ENCODE assay signal across 28 cellular contexts in the genomic region with DNA sequence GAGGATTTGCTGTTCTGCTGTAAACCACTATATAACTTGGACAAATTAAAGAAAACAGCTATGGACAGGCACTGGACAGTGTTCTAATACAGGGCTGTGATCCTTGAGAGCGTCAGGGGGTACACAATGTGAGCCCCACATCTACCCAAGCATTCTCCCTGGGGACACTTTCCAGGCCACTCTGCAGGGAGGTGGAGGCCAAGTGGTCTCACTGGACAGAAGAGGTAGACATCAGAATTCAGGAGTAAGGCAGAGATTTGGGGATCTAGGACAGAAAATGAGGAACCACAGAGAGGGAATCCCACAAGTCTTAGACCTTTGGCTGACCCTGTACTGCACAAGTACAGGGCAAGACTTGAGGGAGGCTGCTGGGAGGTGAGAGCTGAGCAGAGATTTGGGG. TPM values are rescaled to one million over a fixed set of nuclear protein-coding genes. Genes with fewer than 3 reads are reported as not detected.
"Had no signal": no experiment of that assay in that cellular context is flagged by ENCODE, and none has a peak within 500 bp of the region (broad histone marks: within the 10 kb centered on the region; RNA-seq: fewer than 3 reads in every experiment).

No MANE protein-coding gene starts in this region.

- H3K4me3 ChIP-seq: neural progenitor cell, pancreas, prostate gland, right lobe of liver, sigmoid colon, suprapubic skin, testis, tibial artery, transverse colon, upper lobe of right lung, uterus had no signal

- H3K27ac Mint-ChIP-seq: natural killer cell; nephron; neural progenitor cell; stimulated activated effector memory CD8-positive, alpha-beta T cell treated with anti-CD3 and anti-CD28 coated beads, Interleukin-12 subunit alpha, Interleukin-12 subunit beta, amount 100 ng/mL, for 72 hours; stimulated activated naive B cell treated with anti-CD40 and anti-IgM and Interleukin-4, amounts not matched to agents 10 μg/mL and 1 μg/mL and 100 μg/mL, for 72 hours; stimulated activated naive CD8-positive, alpha-beta T cell treated with anti-CD3 and anti-CD28 coated beads, Interleukin-15, Interleukin-2, amounts not matched to agents 100 ng/mL and 50 ng/mL, for 24 hours; type B pancreatic cell had no signal

- ATAC-seq: naive thymus-derived CD4-positive, alpha-beta T cell; natural killer cell; pancreas; right cardiac atrium; right lobe of liver; stimulated activated effector memory CD8-positive, alpha-beta T cell treated with anti-CD3 and anti-CD28 coated beads, Interleukin-12 subunit alpha, Interleukin-12 subunit beta, amount 100 ng/mL, for 72 hours; stimulated activated naive B cell treated with anti-CD40 and anti-IgM and Interleukin-4, amounts not matched to agents 10 μg/mL and 1 μg/mL and 100 μg/mL, for 72 hours; upper lobe of right lung had no signal

- H3K4me3 Mint-ChIP-seq: naive thymus-derived CD4-positive, alpha-beta T cell; natural killer cell; nephron; neural progenitor cell; stimulated activated effector memory CD8-positive, alpha-beta T cell treated with anti-CD3 and anti-CD28 coated beads, Interleukin-12 subunit alpha, Interleukin-12 subunit beta, amount 100 ng/mL, for 72 hours; stimulated activated naive B cell treated with anti-CD40 and anti-IgM and Interleukin-4, amounts not matched to agents 10 μg/mL and 1 μg/mL and 100 μg/mL, for 72 hours; stimulated activated naive CD8-positive, alpha-beta T cell treated with anti-CD3 and anti-CD28 coated beads, Interleukin-15, Interleukin-2, amounts not matched to agents 100 ng/mL and 50 ng/mL, for 24 hours; type B pancreatic cell had no signal

- H3K27ac ChIP-seq: neural progenitor cell, pancreas, prostate gland, right lobe of liver, sigmoid colon, suprapubic skin, testis, tibial artery, transverse colon, upper lobe of right lung, uterus had no signal

- H3K9me3 Mint-ChIP-seq: natural killer cell; nephron; neural progenitor cell; stimulated activated effector memory CD8-positive, alpha-beta T cell treated with anti-CD3 and anti-CD28 coated beads, Interleukin-12 subunit alpha, Interleukin-12 subunit beta, amount 100 ng/mL, for 72 hours; stimulated activated naive B cell treated with anti-CD40 and anti-IgM and Interleukin-4, amounts not matched to agents 10 μg/mL and 1 μg/mL and 100 μg/mL, for 72 hours; stimulated activated naive CD8-positive, alpha-beta T cell treated with anti-CD3 and anti-CD28 coated beads, Interleukin-15, Interleukin-2, amounts not matched to agents 100 ng/mL and 50 ng/mL, for 24 hours; type B pancreatic cell had no signal

- H3K27me3 ChIP-seq: pancreas, right lobe of liver, testis, tibial artery, uterus had no signal

- H3K4me1 ChIP-seq: neural progenitor cell, pancreas, prostate gland, testis, uterus had no signal

- H3K36me3 ChIP-seq: neural progenitor cell, pancreas, prostate gland, right lobe of liver, sigmoid colon, suprapubic skin, tibial artery, transverse colon, upper lobe of right lung, uterus had no signal

- H3K9ac ChIP-seq: neural progenitor cell had no signal

- H3K9me3 ChIP-seq: pancreas, prostate gland, right lobe of liver, sigmoid colon, suprapubic skin, testis, tibial artery, transverse colon, upper lobe of right lung, uterus had no signal

- DNase-seq: naive thymus-derived CD4-positive, alpha-beta T cell; natural killer cell; occipital lobe; pancreas; retina; right cardiac atrium; sigmoid colon; small intestine; stimulated activated CD4-positive, alpha-beta T cell treated with anti-CD3 and anti-CD28 coated beads, Interleukin-15, amount 100 ng/mL, for 24 hours; stimulated activated CD4-positive, alpha-beta T cell treated with anti-CD3 and anti-CD28 coated beads, Interleukin-2, amount 100 ng/mL, for 24 hours; stimulated activated CD4-positive, alpha-beta T cell treated with anti-CD3 and anti-CD28 coated beads, Interleukin-2, amount 100 ng/mL, for 48 hours; stimulated activated CD4-positive, alpha-beta T cell treated with anti-CD3 and anti-CD28 coated beads, Interleukin-4, amount 100 ng/mL, for 24 hours; stimulated activated naive B cell treated with anti-CD40 and anti-IgM and Interleukin-4, amounts not matched to agents 10 μg/mL and 1 μg/mL and 100 μg/mL, for 72 hours; stimulated activated naive CD4-positive, alpha-beta T cell treated with Interleukin-2 at 50 U/mL for 16 hours; substantia nigra; testis; tibial artery; transverse colon; upper lobe of right lung; uterus had no signal

- H3K36me3 Mint-ChIP-seq: naive thymus-derived CD4-positive, alpha-beta T cell; natural killer cell; stimulated activated effector memory CD8-positive, alpha-beta T cell treated with anti-CD3 and anti-CD28 coated beads, Interleukin-12 subunit alpha, Interleukin-12 subunit beta, amount 100 ng/mL, for 72 hours; stimulated activated naive B cell treated with anti-CD40 and anti-IgM and Interleukin-4, amounts not matched to agents 10 μg/mL and 1 μg/mL and 100 μg/mL, for 72 hours; type B pancreatic cell had no signal

RNA-seq across cellular contexts. Expression of gene IGFBPL1, which starts 3.8 kb away (rescaled TPM):
- total RNA-seq: naive thymus-derived CD4-positive, alpha-beta T cell; natural killer cell; suprapubic skin; transverse colon had no signal
- polyA plus RNA-seq: naive thymus-derived CD4-positive, alpha-beta T cell had no signal
